In genomic region chr22:24119476-24119875, GRCh38 we compare ENCODE assay signal across 1 cellular context.
TF ChIP-seq lines count a peak whose summit lies in the region.

No MANE protein-coding gene starts in this region.

TF ChIP-seq in GM23338, 12 proteins besides CTCF, POLR2A, EP300 and RAD21 (continued from another document):
- TF ChIP-seq, protein P1, sequence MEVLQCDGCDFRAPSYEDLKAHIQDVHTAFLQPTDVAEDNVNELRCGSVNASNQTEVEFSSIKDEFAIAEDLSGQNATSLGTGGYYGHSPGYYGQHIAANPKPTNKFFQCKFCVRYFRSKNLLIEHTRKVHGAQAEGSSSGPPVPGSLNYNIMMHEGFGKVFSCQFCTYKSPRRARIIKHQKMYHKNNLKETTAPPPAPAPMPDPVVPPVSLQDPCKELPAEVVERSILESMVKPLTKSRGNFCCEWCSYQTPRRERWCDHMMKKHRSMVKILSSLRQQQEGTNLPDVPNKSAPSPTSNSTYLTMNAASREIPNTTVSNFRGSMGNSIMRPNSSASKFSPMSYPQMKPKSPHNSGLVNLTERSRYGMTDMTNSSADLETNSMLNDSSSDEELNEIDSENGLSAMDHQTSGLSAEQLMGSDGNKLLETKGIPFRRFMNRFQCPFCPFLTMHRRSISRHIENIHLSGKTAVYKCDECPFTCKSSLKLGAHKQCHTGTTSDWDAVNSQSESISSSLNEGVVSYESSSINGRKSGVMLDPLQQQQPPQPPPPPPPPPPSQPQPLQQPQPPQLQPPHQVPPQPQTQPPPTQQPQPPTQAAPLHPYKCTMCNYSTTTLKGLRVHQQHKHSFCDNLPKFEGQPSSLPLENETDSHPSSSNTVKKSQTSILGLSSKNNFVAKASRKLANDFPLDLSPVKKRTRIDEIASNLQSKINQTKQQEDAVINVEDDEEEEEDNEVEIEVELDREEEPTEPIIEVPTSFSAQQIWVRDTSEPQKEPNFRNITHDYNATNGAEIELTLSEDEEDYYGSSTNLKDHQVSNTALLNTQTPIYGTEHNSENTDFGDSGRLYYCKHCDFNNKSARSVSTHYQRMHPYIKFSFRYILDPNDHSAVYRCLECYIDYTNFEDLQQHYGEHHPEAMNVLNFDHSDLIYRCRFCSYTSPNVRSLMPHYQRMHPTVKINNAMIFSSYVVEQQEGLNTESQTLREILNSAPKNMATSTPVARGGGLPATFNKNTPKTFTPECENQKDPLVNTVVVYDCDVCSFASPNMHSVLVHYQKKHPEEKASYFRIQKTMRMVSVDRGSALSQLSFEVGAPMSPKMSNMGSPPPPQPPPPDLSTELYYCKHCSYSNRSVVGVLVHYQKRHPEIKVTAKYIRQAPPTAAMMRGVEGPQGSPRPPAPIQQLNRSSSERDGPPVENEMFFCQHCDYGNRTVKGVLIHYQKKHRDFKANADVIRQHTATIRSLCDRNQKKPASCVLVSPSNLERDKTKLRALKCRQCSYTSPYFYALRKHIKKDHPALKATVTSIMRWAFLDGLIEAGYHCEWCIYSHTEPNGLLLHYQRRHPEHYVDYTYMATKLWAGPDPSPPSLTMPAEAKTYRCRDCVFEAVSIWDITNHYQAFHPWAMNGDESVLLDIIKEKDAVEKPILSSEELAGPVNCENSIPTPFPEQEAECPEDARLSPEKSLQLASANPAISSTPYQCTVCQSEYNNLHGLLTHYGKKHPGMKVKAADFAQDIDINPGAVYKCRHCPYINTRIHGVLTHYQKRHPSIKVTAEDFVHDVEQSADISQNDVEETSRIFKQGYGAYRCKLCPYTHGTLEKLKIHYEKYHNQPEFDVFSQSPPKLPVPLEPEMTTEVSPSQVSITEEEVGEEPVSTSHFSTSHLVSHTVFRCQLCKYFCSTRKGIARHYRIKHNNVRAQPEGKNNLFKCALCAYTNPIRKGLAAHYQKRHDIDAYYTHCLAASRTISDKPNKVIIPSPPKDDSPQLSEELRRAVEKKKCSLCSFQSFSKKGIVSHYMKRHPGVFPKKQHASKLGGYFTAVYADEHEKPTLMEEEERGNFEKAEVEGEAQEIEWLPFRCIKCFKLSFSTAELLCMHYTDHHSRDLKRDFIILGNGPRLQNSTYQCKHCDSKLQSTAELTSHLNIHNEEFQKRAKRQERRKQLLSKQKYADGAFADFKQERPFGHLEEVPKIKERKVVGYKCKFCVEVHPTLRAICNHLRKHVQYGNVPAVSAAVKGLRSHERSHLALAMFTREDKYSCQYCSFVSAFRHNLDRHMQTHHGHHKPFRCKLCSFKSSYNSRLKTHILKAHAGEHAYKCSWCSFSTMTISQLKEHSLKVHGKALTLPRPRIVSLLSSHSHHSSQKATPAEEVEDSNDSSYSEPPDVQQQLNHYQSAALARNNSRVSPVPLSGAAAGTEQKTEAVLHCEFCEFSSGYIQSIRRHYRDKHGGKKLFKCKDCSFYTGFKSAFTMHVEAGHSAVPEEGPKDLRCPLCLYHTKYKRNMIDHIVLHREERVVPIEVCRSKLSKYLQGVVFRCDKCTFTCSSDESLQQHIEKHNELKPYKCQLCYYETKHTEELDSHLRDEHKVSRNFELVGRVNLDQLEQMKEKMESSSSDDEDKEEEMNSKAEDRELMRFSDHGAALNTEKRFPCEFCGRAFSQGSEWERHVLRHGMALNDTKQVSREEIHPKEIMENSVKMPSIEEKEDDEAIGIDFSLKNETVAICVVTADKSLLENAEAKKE (CRISPR knock-in tag; IDR thresholded peaks at IDR 0.05) = no peak
- TF ChIP-seq JUNB (IDR thresholded peaks at IDR 0.05; ENCODE audit: unreplicated experiment) (no peak), ZNF114 (CRISPR knock-in tag; IDR thresholded peaks at IDR 0.05) (no peak), ZNF331 (CRISPR knock-in tag; IDR thresholded peaks at IDR 0.05; ENCODE audit: low read depth) (no peak), NANOG (IDR thresholded peaks at IDR 0.05; ENCODE audit: borderline replicate concordance) (no peak)
